In the genomic region with DNA sequence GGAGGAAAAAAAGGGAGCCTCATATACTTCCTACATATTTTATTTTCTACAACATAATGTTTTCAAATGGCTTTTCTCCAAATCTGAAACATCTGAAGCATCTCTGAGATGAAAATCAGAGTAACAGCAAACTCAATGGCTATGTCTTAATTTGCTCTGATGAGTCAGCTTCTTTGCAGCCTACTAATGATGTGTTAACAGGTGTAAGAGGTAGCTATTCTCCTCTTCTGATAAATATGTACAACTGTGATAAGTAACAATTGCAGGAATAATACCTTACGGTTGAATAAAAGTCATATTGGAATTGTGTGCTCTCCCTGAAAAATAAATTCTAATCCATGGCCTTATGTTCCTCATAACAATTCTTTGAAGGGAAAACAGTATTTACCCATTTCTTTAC, we compare ENCODE assay signal across 28 cellular contexts. TPM values are rescaled to one million over a fixed set of nuclear protein-coding genes. Genes with fewer than 3 reads are reported as not detected.
A peak's percentile ranks its signal among the peaks of the same experiment; 100 is the strongest.
DNase-seq lines count a peak whose midpoint lies in the region; ATAC-seq and TF ChIP-seq lines count a peak whose summit lies in the region.
"Had no signal": no experiment of that assay in that cellular context is flagged by ENCODE, and none has a peak within 500 bp of the region (broad histone marks: within the 10 kb centered on the region; RNA-seq: fewer than 3 reads in every experiment).

No MANE protein-coding gene starts in this region.

- peak in 5 of 8 donors; percentile 73 to 91 (median 81) for ATAC-seq in heart right ventricle
- ATAC-seq in HG02623 (IDR thresholded peaks at IDR 0.05; ENCODE audit: unreplicated experiment): no peak
- ATAC-seq: activated T-cell treated with anti-CD3 and anti-CD28 coated beads, Interleukin-2, amount 50 U/mL, for 72 hours; gastrocnemius medialis had no signal

- no peaks in the 10 kb centered on the region for H3K36me3 ChIP-seq in heart right ventricle
- H3K36me3 ChIP-seq: gastrocnemius medialis, pancreas, spleen had no signal

- peak overlapping the region; percentile 6; the same call in 1 of the 2 replicates for H3K27ac ChIP-seq in 22Rv1
- peak overlapping the region in 7 of 10 donors; percentile 18 to 54 (median 32) for H3K27ac ChIP-seq in heart right ventricle
- H3K27ac ChIP-seq: gastrocnemius medialis, pancreas, spleen, testis had no signal

- no peak for TF ChIP-seq CTCF in 22Rv1 (IDR thresholded peaks at IDR 0.05)
- TF ChIP-seq CTCF in heart right ventricle (IDR thresholded peaks at IDR 0.05): no peak

- no peaks in the 10 kb centered on the region for H3K27me3 ChIP-seq in heart right ventricle
- H3K27me3 ChIP-seq: gastrocnemius medialis, pancreas, spleen, testis had no signal

- H3K4me1 ChIP-seq in heart right ventricle: peaks cover 0 to 25% (median 11%) of the 10 kb centered on the region in 9 donors
- H3K4me1 ChIP-seq: pancreas, testis had no signal

- DNase-seq in DMS53 (lab: John Stamatoyannopoulos, UW) (peak; percentile 29), DMS53 treated with DMSO at 0.1 percent for 48 hours (lab: John Stamatoyannopoulos, UW; ENCODE audit: unreplicated experiment) (no peak), NCI-H69 (lab: John Stamatoyannopoulos, UW) (peak; percentile 43), heart right ventricle (no peak), HPDE6-E6E7 (ENCODE audit: extremely low spot score) (no peak), head of caudate nucleus (no peak)
- DNase-seq: activated CD4-positive, alpha-beta memory T cell treated with anti-CD3 and anti-CD28 coated beads for 36 hours; activated CD4-positive, CD25-positive, alpha-beta regulatory T cell treated with anti-CD3 and anti-CD28 coated beads, Interleukin-2, amount 50 U/mL, for 72 hours; activated naive CD4-positive, alpha-beta T cell; activated T-cell treated with anti-CD3 and anti-CD28 coated beads, Interleukin-2, amount 50 U/mL, for 72 hours; gastrocnemius medialis; immature natural killer cell; KG1; NCI-H1694; pancreas; retina; spleen; stimulated activated CD4-positive, alpha-beta T cell treated with anti-CD3 and anti-CD28 coated beads, Interleukin-2, amount 100 ng/mL, for 24 hours; stimulated activated CD8-positive, alpha-beta memory T cell treated with anti-CD3 and anti-CD28 coated beads, Interleukin-4, amount 100 ng/mL, for 48 hours; T-helper 2 cell; testis had no signal

- H3K9me3 ChIP-seq in heart right ventricle: no peaks in the 10 kb centered on the region
- H3K9me3 ChIP-seq: gastrocnemius medialis, pancreas, spleen, testis had no signal

- peak overlapping the region in 1 of 10 donors; percentile 0 for H3K4me3 ChIP-seq in heart right ventricle
- H3K4me3 ChIP-seq: gastrocnemius medialis, pancreas, spleen, testis had no signal

- WGBS in heart right ventricle, 2 donors: 46 to 70% methylated on average over 1 of the region's 1 CpG

- intact Hi-C loops in heart right ventricle (cut with DNase I) (loop anchor here in 1 of 10 donors (5.0 to 10.0 kb wide), 2 partner anchors 136 to 188 kb away; no protein-coding TSS in a partner anchor), head of caudate nucleus (cut with DNase I) (no loop called here)

RNA-seq across cellular contexts. Expression of gene GNAT3, which starts 45.2 kb away (rescaled TPM):
- total RNA-seq in heart right ventricle: not detected
- not detected for polyA plus RNA-seq in heart right ventricle
- total RNA-seq: A172; activated CD4-positive, alpha-beta memory T cell treated with anti-CD3 and anti-CD28 coated beads for 36 hours; activated T-cell treated with anti-CD3 and anti-CD28 coated beads, Interleukin-2, amount 50 U/mL, for 72 hours; dermis microvascular lymphatic vessel endothelial cell; gastrocnemius medialis; left lobe of liver; neural crest cell; spleen; testis; ureter had no signal
- polyA plus RNA-seq: immature natural killer cell, pancreas, spleen had no signal

Comparison
In these comparisons a context has a peak if more than half of its experiments do, and no peak if none do; other contexts are left out.
1. DNase-seq: peak in DMS53 (single experiment) and NCI-H69 (single experiment); none in DMS53 treated with DMSO at 0.1 percent for 48 hours (single experiment), heart right ventricle (0 of 2), HPDE6-E6E7 (single experiment) and head of caudate nucleus (0 of 42).